Comparison of ENCODE assay signal across 8 cellular contexts in the genomic region with DNA sequence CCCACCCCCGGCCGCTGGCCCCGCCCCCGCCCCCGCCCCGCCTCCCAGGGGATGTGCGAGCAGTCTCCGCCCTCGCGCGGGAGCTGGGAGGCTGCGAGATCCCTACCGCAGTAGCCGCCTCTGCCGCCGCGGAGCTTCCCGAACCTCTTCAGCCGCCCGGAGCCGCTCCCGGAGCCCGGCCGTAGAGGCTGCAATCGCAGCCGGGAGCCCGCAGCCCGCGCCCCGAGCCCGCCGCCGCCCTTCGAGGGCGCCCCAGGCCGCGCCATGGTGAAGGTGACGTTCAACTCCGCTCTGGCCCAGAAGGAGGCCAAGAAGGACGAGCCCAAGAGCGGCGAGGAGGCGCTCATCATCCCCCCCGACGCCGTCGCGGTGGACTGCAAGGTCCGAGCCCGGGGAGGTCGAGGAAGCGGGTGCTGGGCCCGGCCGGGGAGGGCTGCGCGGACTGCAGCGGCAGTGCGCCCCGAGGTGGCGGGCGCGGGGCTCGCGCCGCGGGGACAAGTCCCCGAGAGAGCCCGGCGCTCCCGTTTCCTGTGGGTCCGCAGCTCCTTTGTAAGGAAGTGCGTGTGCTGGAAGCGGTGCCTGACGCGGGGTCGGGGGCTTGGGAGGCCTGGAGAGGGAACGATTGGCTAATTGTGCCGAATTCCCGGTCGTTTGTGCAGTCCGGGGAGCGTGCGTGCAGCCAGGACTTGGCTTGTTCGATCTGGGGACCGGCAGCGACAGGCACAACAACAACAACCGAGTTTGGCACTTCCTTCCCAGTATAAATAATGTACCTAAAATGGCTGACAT. TPM values are rescaled to one million over a fixed set of nuclear protein-coding genes. Genes with fewer than 3 reads are reported as not detected.
A peak's percentile ranks its signal among the peaks of the same experiment; 100 is the strongest.
DNase-seq lines count a peak whose midpoint lies in the region; ATAC-seq and TF ChIP-seq lines count a peak whose summit lies in the region.

A gene (plus strand): TSS at position 110 of the 789 bp plus-strand sequence. CDS start 155 bp downstream, at position 265.

- intact Hi-C loops in activated T-helper 1 cell treated with anti-CD3 and anti-CD28 coated beads, Interleukin-12 subunit alpha, Interleukin-12 subunit beta, Interleukin-2, Interleukin-4 antibody, amounts not matched to agents 30 ng/mL and 10 ng/mL and 1 ng/mL, durations not matched to agents 14 hours and 24 hours and 36 hours (cut with micrococcal nuclease) = loop anchor here (1.0 to 5.0 kb wide), 10 partner anchors 12 to 744 kb away; a partner anchor contains a TSS
- intact Hi-C loops in naive thymus-derived CD4-positive, alpha-beta T cell (cut with micrococcal nuclease) = loop anchor here (1.0 to 10.0 kb wide), 14 partner anchors 12 to 536 kb away; a partner anchor contains a TSS

- peaks cover 50% of the 10 kb centered on the region for H3K4me1 Mint-ChIP-seq in activated T-helper 1 cell treated with anti-CD3 and anti-CD28 coated beads, Interleukin-12 subunit alpha, Interleukin-12 subunit beta, Interleukin-2, Interleukin-4 antibody, amounts not matched to agents 30 ng/mL and 10 ng/mL and 1 ng/mL, durations not matched to agents 14 hours and 24 hours and 36 hours (ENCODE audit: low read depth)
- H3K4me1 Mint-ChIP-seq in naive thymus-derived CD4-positive, alpha-beta T cell = peaks cover 32 to 63% (median 57%) of the 10 kb centered on the region in 7 donors
- peaks cover 67% of the 10 kb centered on the region for H3K4me1 Mint-ChIP-seq in stimulated activated naive CD8-positive, alpha-beta T cell treated with anti-CD3 and anti-CD28 coated beads, Interleukin-15, Interleukin-2, amounts not matched to agents 100 ng/mL and 50 ng/mL, for 24 hours (ENCODE audit: low read depth)

- CTCF ChIA-PET in naive thymus-derived CD4-positive, alpha-beta T cell (lab: Charles Lee) = interaction anchor here (0.7 to 3.6 kb wide), 12 partner anchors 8 to 115 kb away, joined by 3 to 23 read pairs (median 8); no protein-coding TSS in a partner anchor

- H3K4me3 Mint-ChIP-seq in activated T-helper 1 cell treated with anti-CD3 and anti-CD28 coated beads, Interleukin-12 subunit alpha, Interleukin-12 subunit beta, Interleukin-2, Interleukin-4 antibody, amounts not matched to agents 30 ng/mL and 10 ng/mL and 1 ng/mL, durations not matched to agents 14 hours and 24 hours and 36 hours = peak within 1 kb of the TSS; percentile 92
- H3K4me3 Mint-ChIP-seq in naive thymus-derived CD4-positive, alpha-beta T cell = peak within 1 kb of the TSS; percentile 90 to 99 (median 97)
- peak within 1 kb of the TSS; percentile 91 for H3K4me3 Mint-ChIP-seq in stimulated activated naive CD8-positive, alpha-beta T cell treated with anti-CD3 and anti-CD28 coated beads, Interleukin-15, Interleukin-2, amounts not matched to agents 100 ng/mL and 50 ng/mL, for 24 hours

- H3K27me3 Mint-ChIP-seq in activated T-helper 1 cell treated with anti-CD3 and anti-CD28 coated beads, Interleukin-12 subunit alpha, Interleukin-12 subunit beta, Interleukin-2, Interleukin-4 antibody, amounts not matched to agents 30 ng/mL and 10 ng/mL and 1 ng/mL, durations not matched to agents 14 hours and 24 hours and 36 hours (ENCODE audit: insufficient read depth) = peaks cover 26% of the 10 kb centered on the region
- H3K27me3 Mint-ChIP-seq in naive thymus-derived CD4-positive, alpha-beta T cell = peaks cover 0 to 31% (median 0%) of the 10 kb centered on the region in 5 donors
- H3K27me3 Mint-ChIP-seq in stimulated activated naive CD8-positive, alpha-beta T cell treated with anti-CD3 and anti-CD28 coated beads, Interleukin-15, Interleukin-2, amounts not matched to agents 100 ng/mL and 50 ng/mL, for 24 hours = no peaks in the 10 kb centered on the region

- peak within 1 kb of the TSS; percentile 94 for H3K27ac ChIP-seq in naive thymus-derived CD4-positive, alpha-beta T cell (ENCODE audit: low read depth, low read length)

- H3K27me3 ChIP-seq in naive thymus-derived CD4-positive, alpha-beta T cell (ENCODE audit: control insufficient read depth in 2 of 2, insufficient read depth in 2 of 2, low read length in 2 of 2) = no peaks in the 10 kb centered on the region

- H3K4me1 ChIP-seq in naive thymus-derived CD4-positive, alpha-beta T cell (ENCODE audit: control insufficient read depth in 2 of 2, insufficient read depth in 2 of 2, low read length in 2 of 2) = peaks cover 31 to 35% of the 10 kb centered on the region in 2 donors

- peaks cover 0 to 9% (median 0%) of the 10 kb centered on the region in 3 experiments for H3K36me3 ChIP-seq in naive thymus-derived CD4-positive, alpha-beta T cell (ENCODE audit: control insufficient read depth in 2 of 3, insufficient read depth in 3 of 3, low read length in 3 of 3)

- peaks cover 19% of the 10 kb centered on the region for H3K36me3 Mint-ChIP-seq in activated T-helper 1 cell treated with anti-CD3 and anti-CD28 coated beads, Interleukin-12 subunit alpha, Interleukin-12 subunit beta, Interleukin-2, Interleukin-4 antibody, amounts not matched to agents 30 ng/mL and 10 ng/mL and 1 ng/mL, durations not matched to agents 14 hours and 24 hours and 36 hours (ENCODE audit: low read depth)
- H3K36me3 Mint-ChIP-seq in naive thymus-derived CD4-positive, alpha-beta T cell = peaks cover 4 to 24% (median 22%) of the 10 kb centered on the region in 5 donors
- peaks cover 9% of the 10 kb centered on the region for H3K36me3 Mint-ChIP-seq in stimulated activated naive CD8-positive, alpha-beta T cell treated with anti-CD3 and anti-CD28 coated beads, Interleukin-15, Interleukin-2, amounts not matched to agents 100 ng/mL and 50 ng/mL, for 24 hours (ENCODE audit: low read depth)

- no peaks in the 10 kb centered on the region for H3K9me3 ChIP-seq in naive thymus-derived CD4-positive, alpha-beta T cell (ENCODE audit: control insufficient read depth in 2 of 3, low read length in 3 of 3)

- peak within 1 kb of the TSS; percentile 85 for H3K4me3 ChIP-seq in naive thymus-derived CD4-positive, alpha-beta T cell (ENCODE audit: low read length)

- peak; percentile 75 for DNase-seq in CD1c-positive myeloid dendritic cell (ENCODE audit: extremely low spot score)
- peak; percentile 49 for DNase-seq in activated T-helper 1 cell treated with anti-CD3 and anti-CD28 coated beads, Interleukin-12 subunit alpha, Interleukin-12 subunit beta, Interleukin-2, Interleukin-4 antibody, amounts not matched to agents 30 ng/mL and 10 ng/mL and 1 ng/mL, durations not matched to agents 14 hours and 24 hours and 36 hours (ENCODE audit: low spot score)
- peak; percentile 68 for DNase-seq in fibroblast of gingiva (ENCODE audit: low read depth)
- DNase-seq in naive thymus-derived CD4-positive, alpha-beta T cell = peak; percentile 57 to 76 (median 70)

- POLR2A ChIA-PET in naive thymus-derived CD4-positive, alpha-beta T cell (lab: Charles Lee) = interaction anchor here (0.5 to 6.5 kb wide), 34 partner anchors 9 to 1212 kb away, joined by 3 to 128 read pairs (median 6); a partner anchor contains a TSS

- no peaks in the 10 kb centered on the region for H3K9me3 Mint-ChIP-seq in activated T-helper 1 cell treated with anti-CD3 and anti-CD28 coated beads, Interleukin-12 subunit alpha, Interleukin-12 subunit beta, Interleukin-2, Interleukin-4 antibody, amounts not matched to agents 30 ng/mL and 10 ng/mL and 1 ng/mL, durations not matched to agents 14 hours and 24 hours and 36 hours
- no peaks in the 10 kb centered on the region for H3K9me3 Mint-ChIP-seq in naive thymus-derived CD4-positive, alpha-beta T cell
- H3K9me3 Mint-ChIP-seq in stimulated activated naive CD8-positive, alpha-beta T cell treated with anti-CD3 and anti-CD28 coated beads, Interleukin-15, Interleukin-2, amounts not matched to agents 100 ng/mL and 50 ng/mL, for 24 hours = no peaks in the 10 kb centered on the region

- peak within 1 kb of the TSS; percentile 80 for H3K27ac Mint-ChIP-seq in activated T-helper 1 cell treated with anti-CD3 and anti-CD28 coated beads, Interleukin-12 subunit alpha, Interleukin-12 subunit beta, Interleukin-2, Interleukin-4 antibody, amounts not matched to agents 30 ng/mL and 10 ng/mL and 1 ng/mL, durations not matched to agents 14 hours and 24 hours and 36 hours
- peak within 1 kb of the TSS; percentile 90 to 99 (median 98) for H3K27ac Mint-ChIP-seq in naive thymus-derived CD4-positive, alpha-beta T cell
- H3K27ac Mint-ChIP-seq in stimulated activated naive CD8-positive, alpha-beta T cell treated with anti-CD3 and anti-CD28 coated beads, Interleukin-15, Interleukin-2, amounts not matched to agents 100 ng/mL and 50 ng/mL, for 24 hours = peak within 1 kb of the TSS; percentile 94

- ATAC-seq in GM19324 (IDR thresholded peaks at IDR 0.05; ENCODE audit: low FRiP score, unreplicated experiment) = peak; percentile 68
- ATAC-seq in HG03521 (IDR thresholded peaks at IDR 0.05; ENCODE audit: unreplicated experiment) = peak; percentile 51
- peak; percentile 88 for ATAC-seq in naive thymus-derived CD4-positive, alpha-beta T cell

TF ChIP-seq in PFSK-1, 5 proteins besides CTCF, POLR2A, EP300 and RAD21 (continues in another document):
- TF ChIP-seq FOXP2 (optimal IDR thresholded peaks at IDR 0.05; ENCODE audit: borderline replicate concordance, extremely low read depth, extremely low read length, insufficient read depth) (peak; percentile 22), POLR2AphosphoS5 (IDR thresholded peaks at IDR 0.05; ENCODE audit: low read depth, low read length) (peak; percentile 61), SIN3A (IDR thresholded peaks at IDR 0.05; ENCODE audit: borderline replicate concordance, insufficient read depth, low read length) (no peak)

RNA-seq across cellular contexts. Expression of the gene that starts here (rescaled TPM):
- polyA plus RNA-seq in PFSK-1 (2012; ENCODE audit: insufficient read length, low read depth) = 29.1 TPM
- 56.2 and 61.2 TPM in 2 replicates for total RNA-seq in activated T-helper 1 cell treated with anti-CD3 and anti-CD28 coated beads, Interleukin-12 subunit alpha, Interleukin-12 subunit beta, Interleukin-2, Interleukin-4 antibody, amounts not matched to agents 30 ng/mL and 10 ng/mL and 1 ng/mL, durations not matched to agents 14 hours and 24 hours and 36 hours
- 100 to 1,000 TPM; 190 to 733 (median 412) TPM for total RNA-seq in naive thymus-derived CD4-positive, alpha-beta T cell
- polyA plus RNA-seq in naive thymus-derived CD4-positive, alpha-beta T cell = 1,000 to 10,000 TPM; 1,112 to 1,479 TPM

Comparison
In these comparisons a context has a peak if more than half of its experiments do, and no peak if none do; other contexts are left out.
1. Peak in every context shown above with its lines: DNase-seq, ATAC-seq, H3K4me3 ChIP-seq and H3K27ac ChIP-seq.